9 cellular contexts compared by ENCODE assay signal in the genomic region with DNA sequence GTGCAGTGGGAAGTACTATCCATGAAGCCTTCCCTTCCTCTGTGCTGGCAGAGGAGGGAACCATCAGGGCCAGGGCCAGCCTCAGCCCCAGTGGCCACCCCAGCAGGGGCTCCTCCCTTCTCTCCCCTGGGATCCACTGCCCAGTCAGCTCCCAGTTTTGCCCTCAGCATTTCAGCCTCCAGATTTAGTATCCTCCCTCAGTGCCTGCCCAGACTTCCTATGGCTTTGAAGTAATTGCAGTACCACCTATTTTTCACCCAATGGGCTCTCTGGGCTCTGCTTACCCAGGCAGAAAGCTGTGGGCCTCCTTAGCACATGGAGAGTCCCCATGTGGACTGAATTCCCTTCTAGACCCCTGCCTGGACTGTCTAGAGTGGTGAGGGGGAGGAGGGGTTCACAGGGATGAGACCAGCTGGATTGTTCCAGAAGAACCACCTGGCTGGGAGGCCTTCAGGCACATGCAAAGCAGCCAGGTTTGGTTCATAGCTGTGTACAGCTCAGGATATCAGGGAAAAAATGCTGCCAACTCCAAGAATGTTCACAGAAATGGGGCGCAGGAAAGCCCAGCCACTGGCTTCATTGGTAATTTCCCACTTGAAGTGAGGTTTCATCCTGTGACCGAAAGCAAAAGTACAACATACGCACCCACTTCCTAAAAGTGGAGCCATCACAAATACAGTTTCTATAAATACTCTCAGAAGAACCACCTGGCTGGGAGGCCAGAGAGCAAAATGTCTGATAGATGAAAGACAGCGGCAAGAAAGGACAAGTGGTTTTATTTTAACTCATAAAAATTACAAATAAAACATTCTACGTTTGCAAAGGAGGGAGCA. TPM values are rescaled to one million over a fixed set of nuclear protein-coding genes. Genes with fewer than 3 reads are reported as not detected.
DNase-seq lines count a peak whose midpoint lies in the region; ATAC-seq and TF ChIP-seq lines count a peak whose summit lies in the region.
"Had no signal": no experiment of that assay in that cellular context is flagged by ENCODE, and none has a peak within 500 bp of the region (broad histone marks: within the 10 kb centered on the region; RNA-seq: fewer than 3 reads in every experiment).

No MANE protein-coding gene starts in this region.

- TF ChIP-seq POLR2A in esophagus squamous epithelium (IDR thresholded peaks at IDR 0.05), result no peak

- H3K9ac ChIP-seq in MM.1S (ENCODE audit: low read length), result peak overlapping the region; percentile 94

- peak; percentile 94 for DNase-seq in MM.1S
- DNase-seq in esophagus squamous epithelium (lab: John Stamatoyannopoulos, UW), result no peak
- DNase-seq in HK-2 (ENCODE audit: unreplicated experiment), result no peak
- DNase-seq in NCI-H2029 treated with DMSO at 0.1 percent for 48 hours (lab: John Stamatoyannopoulos, UW), result no peak
- DNase-seq in RKO (ENCODE audit: low spot score), result no peak

- peak overlapping the region; percentile 39 for H3K4me3 ChIP-seq in MM.1S (ENCODE audit: low read length)
- no peak overlapping the region for H3K4me3 ChIP-seq in esophagus squamous epithelium

- no peaks in the 10 kb centered on the region for H3K9me2 ChIP-seq in MM.1S (replicated peaks; ENCODE audit: insufficient read depth, low read length)

- H3K27me3 ChIP-seq in MM.1S (replicated peaks; ENCODE audit: insufficient read depth, low read length), result no peaks in the 10 kb centered on the region
- H3K27me3 ChIP-seq in esophagus squamous epithelium, result no peaks in the 10 kb centered on the region

- ATAC-seq in GM18499 (IDR thresholded peaks at IDR 0.05; ENCODE audit: insufficient read depth, unreplicated experiment) (peak; percentile 57), GM21619 (IDR thresholded peaks at IDR 0.05; ENCODE audit: unreplicated experiment) (peak; percentile 62)

- intact Hi-C loops in esophagus squamous epithelium (cut with DNase I), result no loop called here

- TF ChIP-seq CTCF in MM.1S (IDR thresholded peaks at IDR 0.05; ENCODE audit: low read length), result no peak
- no peak for TF ChIP-seq CTCF in esophagus squamous epithelium (IDR thresholded peaks at IDR 0.05)

- peaks cover 67% of the 10 kb centered on the region for H3K4me1 ChIP-seq in MM.1S (ENCODE audit: low read length)
- H3K4me1 ChIP-seq in esophagus squamous epithelium, result peaks cover 23 to 97% (median 43%) of the 10 kb centered on the region in 3 donors

- 82 to 83% methylated on average over 5 of the region's 5 CpGs for WGBS in esophagus squamous epithelium, 2 donors

- no peak overlapping the region; the same call in 1 of the 2 replicates for H2AFZ ChIP-seq in MM.1S (ENCODE audit: low read length)

- H3F3A ChIP-seq in MM.1S (ENCODE audit: insufficient read depth, low read length), result peaks cover 25% of the 10 kb centered on the region

- no peaks in the 10 kb centered on the region for H3K9me3 ChIP-seq in MM.1S (replicated peaks; ENCODE audit: insufficient read depth, low read length)
- no peaks in the 10 kb centered on the region for H3K9me3 ChIP-seq in esophagus squamous epithelium

- peak overlapping the region; percentile 77 for H3K4me2 ChIP-seq in MM.1S (ENCODE audit: low read depth, low read length)

- H3K27ac ChIP-seq in MM.1S (ENCODE audit: low read length) (peak overlapping the region; percentile 98), esophagus squamous epithelium (peak overlapping the region; percentile 5 to 75 (median 62)), temporal lobe (ENCODE audit: low read depth, low read length) (peak overlapping the region; percentile 63)

- H4K20me1 ChIP-seq in MM.1S (ENCODE audit: insufficient read depth, low read length), result no peaks in the 10 kb centered on the region

- H3K36me3 ChIP-seq in MM.1S (replicated peaks; ENCODE audit: insufficient read depth, low read length) (no peaks in the 10 kb centered on the region), esophagus squamous epithelium (no peaks in the 10 kb centered on the region)

- H3K79me2 ChIP-seq in MM.1S (ENCODE audit: low read length), result no peaks in the 10 kb centered on the region

RNA-seq across cellular contexts. Expression of gene HERPUD1, which starts 15.2 kb away (rescaled TPM):
- total RNA-seq in esophagus squamous epithelium (10 to 100 TPM; 40.6 to 81.3 (median 43.9) TPM), temporal lobe (52.6 TPM)

RNA-seq across cellular contexts. Expression of gene CETP, which starts 45.0 kb away (rescaled TPM):
- total RNA-seq in esophagus squamous epithelium (under 1 TPM in 3 of 4 donors, not detected in 1; 0.19 to 0.32 (median 0.31) TPM), temporal lobe (0.74 TPM)
- total RNA-seq: HT1080 had no signal

RNA-seq across cellular contexts. Expression of gene SLC12A3, which starts 51.8 kb away (rescaled TPM):
- total RNA-seq in esophagus squamous epithelium, result not detected
- total RNA-seq in temporal lobe, result not detected
- total RNA-seq: HT1080 had no signal
